13 cellular contexts compared by ENCODE assay signal in the genomic region with DNA sequence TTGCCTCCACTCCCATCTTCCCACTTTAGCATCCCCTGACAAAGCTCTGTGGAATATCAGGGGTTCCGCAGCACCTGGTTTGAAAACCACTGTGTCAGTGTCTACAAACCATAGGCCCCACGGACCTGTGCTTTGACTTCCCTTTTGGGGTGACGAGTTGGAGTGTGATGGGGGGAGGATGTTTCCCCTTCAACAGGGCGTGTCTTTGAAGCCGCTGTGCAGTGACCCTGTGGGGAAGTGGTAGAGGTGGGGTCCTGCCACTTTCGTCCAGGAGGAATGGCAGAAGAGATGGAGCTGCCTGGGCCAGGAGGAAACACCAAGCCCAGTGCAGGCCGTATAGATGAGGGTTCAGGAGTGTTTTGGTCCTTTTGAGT. TPM values are rescaled to one million over a fixed set of nuclear protein-coding genes. Genes with fewer than 3 reads are reported as not detected.
A peak's percentile ranks its signal among the peaks of the same experiment; 100 is the strongest.
DNase-seq lines count a peak whose midpoint lies in the region; ATAC-seq and TF ChIP-seq lines count a peak whose summit lies in the region.
"Had no signal": no experiment of that assay in that cellular context is flagged by ENCODE, and none has a peak within 500 bp of the region (broad histone marks: within the 10 kb centered on the region; RNA-seq: fewer than 3 reads in every experiment).

No MANE protein-coding gene starts in this region.

- intact Hi-C loops in CD4-positive, alpha-beta T cell (cut with DNase I, micrococcal nuclease) = no loop called here

- POLR2A ChIA-PET in CD4-positive, alpha-beta T cell (lab: Charles Lee) = interaction anchor here (0.5 to 5.8 kb wide), 8 partner anchors 10 to 192 kb away, joined by 3 to 67 read pairs (median 5); partner anchors contain the start of gene TPBGL
- POLR2A ChIA-PET in naive thymus-derived CD8-positive, alpha-beta T cell (lab: Charles Lee) = interaction anchor here (0.9 to 6.0 kb wide), 8 partner anchors 10 to 137 kb away, joined by 3 to 146 read pairs (median 3); partner anchors contain the start of genes ARRB1 and RPS3

- H3K4me3 Mint-ChIP-seq in CD4-positive, alpha-beta T cell = peak overlapping the region; percentile 9
- no peak overlapping the region for H3K4me3 Mint-ChIP-seq in activated naive CD8-positive, alpha-beta T cell treated with anti-CD3 and anti-CD28 coated beads for 36 hours
- peak overlapping the region; percentile 12 to 83 (median 72) for H3K4me3 Mint-ChIP-seq in naive thymus-derived CD8-positive, alpha-beta T cell

- no peaks in the 10 kb centered on the region for H3K27me3 Mint-ChIP-seq in CD4-positive, alpha-beta T cell
- H3K27me3 Mint-ChIP-seq in activated naive CD8-positive, alpha-beta T cell treated with anti-CD3 and anti-CD28 coated beads for 36 hours = no peaks in the 10 kb centered on the region
- H3K27me3 Mint-ChIP-seq in naive thymus-derived CD8-positive, alpha-beta T cell = peaks cover 0 to 5% (median 0%) of the 10 kb centered on the region in 5 donors

- peaks cover 8% of the 10 kb centered on the region for H3K36me3 Mint-ChIP-seq in CD4-positive, alpha-beta T cell (ENCODE audit: low read depth)
- no peaks in the 10 kb centered on the region for H3K36me3 Mint-ChIP-seq in activated naive CD8-positive, alpha-beta T cell treated with anti-CD3 and anti-CD28 coated beads for 36 hours
- peaks cover 0 to 7% (median 0%) of the 10 kb centered on the region in 3 donors for H3K36me3 Mint-ChIP-seq in naive thymus-derived CD8-positive, alpha-beta T cell
- H3K36me3 Mint-ChIP-seq: activated naive CD4-positive, alpha-beta T cell treated with anti-CD3 and anti-CD28 coated beads, Interleukin-2, amount 50 U/mL, for 72 hours had no signal

- no peak overlapping the region for H3K27ac ChIP-seq in CD4-positive, alpha-beta T cell (ENCODE audit: low read depth, low read length)
- H3K27ac ChIP-seq: suprapubic skin had no signal

- TF ChIP-seq CTCF in CD4-positive, alpha-beta T cell (IDR thresholded peaks at IDR 0.05) = no peak

- H3K9me3 Mint-ChIP-seq in CD4-positive, alpha-beta T cell = no peaks in the 10 kb centered on the region
- no peaks in the 10 kb centered on the region for H3K9me3 Mint-ChIP-seq in activated naive CD8-positive, alpha-beta T cell treated with anti-CD3 and anti-CD28 coated beads for 36 hours
- no peaks in the 10 kb centered on the region for H3K9me3 Mint-ChIP-seq in naive thymus-derived CD8-positive, alpha-beta T cell
- H3K9me3 Mint-ChIP-seq: activated naive CD4-positive, alpha-beta T cell treated with anti-CD3 and anti-CD28 coated beads, Interleukin-2, amount 50 U/mL, for 72 hours had no signal

- H3K4me1 Mint-ChIP-seq in CD4-positive, alpha-beta T cell (ENCODE audit: low read depth) = peaks cover 56% of the 10 kb centered on the region
- peaks cover 38% of the 10 kb centered on the region for H3K4me1 Mint-ChIP-seq in activated naive CD8-positive, alpha-beta T cell treated with anti-CD3 and anti-CD28 coated beads for 36 hours
- peaks cover 31 to 71% (median 59%) of the 10 kb centered on the region in 4 donors for H3K4me1 Mint-ChIP-seq in naive thymus-derived CD8-positive, alpha-beta T cell

- no peaks in the 10 kb centered on the region for H3K27me3 ChIP-seq in CD4-positive, alpha-beta T cell (ENCODE audit: control insufficient read depth, insufficient read depth, low read length)
- H3K27me3 ChIP-seq: suprapubic skin had no signal

- peak in 1 of 10 experiments; percentile 38 for DNase-seq in CD4-positive, alpha-beta T cell
- DNase-seq in MV-4-11 (lab: John Stamatoyannopoulos, UW) = peak; percentile 41
- no peak for DNase-seq in activated naive CD8-positive, alpha-beta T cell treated with anti-CD3 and anti-CD28 coated beads for 36 hours
- DNase-seq in naive thymus-derived CD8-positive, alpha-beta T cell = peak in 5 of 10 donors; percentile 30 to 68 (median 42)
- no peak for DNase-seq in NCI-H2029 (lab: John Stamatoyannopoulos, UW)
- no peak for DNase-seq in LoVo (ENCODE audit: low spot score)
- no peak for DNase-seq in NCI-H524 (lab: John Stamatoyannopoulos, UW)
- DNase-seq in midbrain (lab: John Stamatoyannopoulos, UW) = no peak
- DNase-seq: NCI-H524 treated with DMSO at 0.1 percent for 48 hours, SIG-M5 had no signal

- peak overlapping the region; percentile 76 for H3K27ac Mint-ChIP-seq in CD4-positive, alpha-beta T cell
- peak overlapping the region; percentile 65 for H3K27ac Mint-ChIP-seq in activated naive CD8-positive, alpha-beta T cell treated with anti-CD3 and anti-CD28 coated beads for 36 hours
- peak overlapping the region; percentile 86 to 97 (median 90) for H3K27ac Mint-ChIP-seq in naive thymus-derived CD8-positive, alpha-beta T cell
- H3K27ac Mint-ChIP-seq: activated naive CD4-positive, alpha-beta T cell treated with anti-CD3 and anti-CD28 coated beads, Interleukin-2, amount 50 U/mL, for 72 hours had no signal

- peak; percentile 64 for ATAC-seq in CD4-positive, alpha-beta T cell (ENCODE audit: poor library complexity)
- peak; percentile 68 to 75 for ATAC-seq in naive thymus-derived CD8-positive, alpha-beta T cell
- ATAC-seq: activated naive CD4-positive, alpha-beta T cell treated with anti-CD3 and anti-CD28 coated beads, Interleukin-2, amount 50 U/mL, for 72 hours had no signal

- CTCF ChIA-PET in CD4-positive, alpha-beta T cell (lab: Charles Lee) = interaction anchor here (0.8 to 2.1 kb wide), 6 partner anchors 9 to 123 kb away, joined by 3 to 8 read pairs (median 3); no protein-coding TSS in a partner anchor

- no peaks in the 10 kb centered on the region for H3K9me3 ChIP-seq in CD4-positive, alpha-beta T cell (ENCODE audit: control insufficient read depth, low read length)
- H3K9me3 ChIP-seq: Caco-2, suprapubic skin had no signal

RNA-seq across cellular contexts. Expression of gene TPBGL, which starts 20.9 kb away (rescaled TPM):
- under 1 TPM; 0.78 to 0.80 TPM for total RNA-seq in CD4-positive, alpha-beta T cell
- under 1 TPM; 0.20 to 0.45 TPM for total RNA-seq in activated naive CD8-positive, alpha-beta T cell treated with anti-CD3 and anti-CD28 coated beads for 36 hours
- total RNA-seq in naive thymus-derived CD8-positive, alpha-beta T cell = under 1 TPM; 0.16 TPM
- polyA plus RNA-seq in naive thymus-derived CD8-positive, alpha-beta T cell = under 1 TPM; 0.09 to 0.24 (median 0.12) TPM
